ENCODE assay signal across 8 cellular contexts in the genomic region with DNA sequence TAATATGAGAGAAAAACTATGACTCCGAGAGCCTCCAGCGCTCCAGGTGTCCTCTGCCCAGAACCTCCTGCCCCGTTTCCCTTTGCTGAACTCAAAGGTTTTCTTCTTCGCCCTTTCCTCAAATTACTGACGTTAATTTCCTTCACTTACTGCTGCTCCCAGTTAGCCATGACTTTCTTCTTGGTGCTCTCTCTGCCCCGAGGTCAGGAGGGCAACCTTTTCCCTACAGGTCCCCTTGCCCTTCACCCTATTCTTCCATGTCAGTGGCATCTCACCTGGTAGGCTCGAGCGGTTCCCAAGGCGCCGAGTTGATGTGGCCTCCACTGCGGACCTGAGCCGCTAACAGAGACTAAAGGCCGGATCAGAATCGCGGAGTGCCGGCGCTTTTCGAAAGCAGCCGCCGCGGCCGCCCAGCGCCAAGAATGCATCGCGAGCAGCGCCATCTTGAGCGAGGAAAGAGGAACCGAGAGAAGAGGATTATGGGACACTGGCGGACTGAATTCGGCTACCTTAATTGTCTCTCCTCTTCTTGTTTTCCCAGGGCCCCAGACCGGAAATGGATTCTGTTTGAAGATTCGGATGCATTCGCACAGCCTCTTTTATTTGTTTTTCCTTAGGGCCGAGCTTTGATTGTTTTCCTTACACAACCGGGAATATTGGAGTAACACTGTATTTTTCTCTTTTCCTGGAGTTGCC. TPM values are rescaled to one million over a fixed set of nuclear protein-coding genes. Genes with fewer than 3 reads are reported as not detected.
DNase-seq lines count a peak whose midpoint lies in the region; ATAC-seq and TF ChIP-seq lines count a peak whose summit lies in the region.

TSS of gene ABCB7 (minus strand) at position 454 of the 696 bp plus-strand sequence. CDS start at position 443, 11 bp downstream.

- H3K27me3 ChIP-seq in KMS-11 (ENCODE audit: insufficient read depth, low read depth) (no peaks in the 10 kb centered on the region), Peyer's patch (no peaks in the 10 kb centered on the region)

- POLR2A ChIA-PET in naive thymus-derived CD8-positive, alpha-beta T cell (lab: Charles Lee): interaction anchor here (1.0 to 2.4 kb wide), 5 partner anchors 17 to 864 kb away, joined by 3 to 10 read pairs (median 5); partner anchors contain the start of genes NEXMIF, RLIM and UPRT

- peak; percentile 94 for ATAC-seq in GM21619 (IDR thresholded peaks at IDR 0.05; ENCODE audit: unreplicated experiment)
- ATAC-seq in naive thymus-derived CD8-positive, alpha-beta T cell: peak; percentile 94
- peak; percentile 91 for ATAC-seq in stimulated activated naive B cell treated with anti-CD40 and anti-IgM and Interleukin-4, amounts not matched to agents 10 μg/mL and 1 μg/mL and 100 μg/mL, for 72 hours (replicated peaks)

- H3K4me2 ChIP-seq in KMS-11: peak within 1 kb of the TSS; percentile 69

- DNase-seq in DMS53 treated with DMSO at 0.1 percent for 48 hours (lab: John Stamatoyannopoulos, UW; ENCODE audit: unreplicated experiment) (peak; percentile 64), Peyer's patch (peak; percentile 62 to 84 (median 63)), fibroblast of peridontal ligament (ENCODE audit: extremely low read depth) (peak; percentile 78)
- peak; percentile 16 to 24 for DNase-seq in activated T-helper 1 cell treated with anti-CD3 and anti-CD28 coated beads, Interleukin-2, amount 50 U/mL, for 16 hours (ENCODE audit: low read depth in 1 of 2, low spot score in 1 of 2)
- DNase-seq in naive thymus-derived CD8-positive, alpha-beta T cell: peak; percentile 34 to 80 (median 56)
- DNase-seq in stimulated activated naive B cell treated with anti-CD40 and anti-IgM and Interleukin-4, amounts not matched to agents 10 μg/mL and 1 μg/mL and 100 μg/mL, for 72 hours: peak; percentile 51

- no peaks in the 10 kb centered on the region for H4K20me1 ChIP-seq in KMS-11 (ENCODE audit: insufficient read depth)

- TF ChIP-seq CTCF in KMS-11 (conservative IDR thresholded peaks at IDR 0.05; ENCODE audit: low read depth, low read length): no peak; the same call in 1 of the 2 replicates
- peak in 1 of 6 experiments; percentile 17 for TF ChIP-seq CTCF in Peyer's patch (IDR thresholded peaks at IDR 0.05)

- H3K27ac ChIP-seq in KMS-11 (peak within 1 kb of the TSS; percentile 89), Peyer's patch (peak within 1 kb of the TSS; percentile 66 to 82 (median 70))

- H3K36me3 Mint-ChIP-seq in naive thymus-derived CD8-positive, alpha-beta T cell: peaks cover 0 to 6% (median 4%) of the 10 kb centered on the region in 3 donors
- H3K36me3 Mint-ChIP-seq in stimulated activated naive B cell treated with anti-CD40 and anti-IgM and Interleukin-4, amounts not matched to agents 10 μg/mL and 1 μg/mL and 100 μg/mL, for 72 hours: peaks cover 0 to 6% of the 10 kb centered on the region in 2 donors

- peaks cover 24 to 55% (median 48%) of the 10 kb centered on the region in 4 donors for H3K4me1 Mint-ChIP-seq in naive thymus-derived CD8-positive, alpha-beta T cell
- H3K4me1 Mint-ChIP-seq in stimulated activated naive B cell treated with anti-CD40 and anti-IgM and Interleukin-4, amounts not matched to agents 10 μg/mL and 1 μg/mL and 100 μg/mL, for 72 hours: peaks cover 1 to 39% of the 10 kb centered on the region in 2 donors

- H3K4me1 ChIP-seq in KMS-11 (ENCODE audit: low read depth, poor library complexity, severe bottlenecking) (peaks cover 6% of the 10 kb centered on the region), Peyer's patch (peaks cover 0 to 6% (median 0%) of the 10 kb centered on the region in 4 donors)

- peak within 1 kb of the TSS; percentile 91 to 100 (median 98) for H3K4me3 Mint-ChIP-seq in naive thymus-derived CD8-positive, alpha-beta T cell
- peak within 1 kb of the TSS; percentile 87 to 97 for H3K4me3 Mint-ChIP-seq in stimulated activated naive B cell treated with anti-CD40 and anti-IgM and Interleukin-4, amounts not matched to agents 10 μg/mL and 1 μg/mL and 100 μg/mL, for 72 hours

- peak in 1 of 2 donors; percentile 16 for TF ChIP-seq POLR2A in Peyer's patch (IDR thresholded peaks at IDR 0.05)

- H3K36me3 ChIP-seq in KMS-11 (ENCODE audit: insufficient read depth) (no peaks in the 10 kb centered on the region), Peyer's patch (no peaks in the 10 kb centered on the region)

- H3K9me3 Mint-ChIP-seq in naive thymus-derived CD8-positive, alpha-beta T cell: no peaks in the 10 kb centered on the region
- H3K9me3 Mint-ChIP-seq in stimulated activated naive B cell treated with anti-CD40 and anti-IgM and Interleukin-4, amounts not matched to agents 10 μg/mL and 1 μg/mL and 100 μg/mL, for 72 hours: no peaks in the 10 kb centered on the region

- peak within 1 kb of the TSS; percentile 94 to 100 (median 98) for H3K27ac Mint-ChIP-seq in naive thymus-derived CD8-positive, alpha-beta T cell
- peak within 1 kb of the TSS; percentile 96 for H3K27ac Mint-ChIP-seq in stimulated activated naive B cell treated with anti-CD40 and anti-IgM and Interleukin-4, amounts not matched to agents 10 μg/mL and 1 μg/mL and 100 μg/mL, for 72 hours

- H3K9ac ChIP-seq in KMS-11: peak within 1 kb of the TSS; percentile 85

- H3K9me3 ChIP-seq in Peyer's patch: no peaks in the 10 kb centered on the region

- no peaks in the 10 kb centered on the region for H3K27me3 Mint-ChIP-seq in naive thymus-derived CD8-positive, alpha-beta T cell
- H3K27me3 Mint-ChIP-seq in stimulated activated naive B cell treated with anti-CD40 and anti-IgM and Interleukin-4, amounts not matched to agents 10 μg/mL and 1 μg/mL and 100 μg/mL, for 72 hours: no peaks in the 10 kb centered on the region

- H3K79me2 ChIP-seq in KMS-11 (ENCODE audit: insufficient read depth, low read depth): peaks cover 13% of the 10 kb centered on the region; the same call in 1 of the 2 replicates

- H2AFZ ChIP-seq in KMS-11 (ENCODE audit: low read depth): peak within 1 kb of the TSS; percentile 63

- H3K4me3 ChIP-seq in KMS-11 (IDR thresholded peaks at IDR 0.05; ENCODE audit: insufficient read depth, low read depth, low read length) (no peak within 1 kb of the TSS), Peyer's patch (peak within 1 kb of the TSS; percentile 46 to 67 (median 61))

RNA-seq across cellular contexts. Expression of gene ABCB7, which starts in this region (rescaled TPM):
- 10 to 100 TPM; 27.7 to 70.1 (median 59.0) TPM for total RNA-seq in Peyer's patch
- 10 to 100 TPM; 27.7 to 30.3 TPM for total RNA-seq in naive thymus-derived CD8-positive, alpha-beta T cell
- polyA plus RNA-seq in naive thymus-derived CD8-positive, alpha-beta T cell: 10 to 100 TPM; 18.6 to 20.2 (median 19.1) TPM

Comparison
In these comparisons a context has a peak if more than half of its experiments do, and no peak if none do; other contexts are left out.
1. DNase-seq: peak in every context shown above with its lines; median percentile 78 in fibroblast of peridontal ligament; 64 in DMS53 treated with DMSO at 0.1 percent for 48 hours; 63 in Peyer's patch; 56 in naive thymus-derived CD8-positive, alpha-beta T cell; 51 in stimulated activated naive B cell treated with anti-CD40 and anti-IgM and Interleukin-4, amounts not matched to agents 10 μg/mL and 1 μg/mL and 100 μg/mL, for 72 hours; 20 in activated T-helper 1 cell treated with anti-CD3 and anti-CD28 coated beads, Interleukin-2, amount 50 U/mL, for 16 hours.